ENCODE assay signal across 2 cellular contexts in the genomic region with DNA sequence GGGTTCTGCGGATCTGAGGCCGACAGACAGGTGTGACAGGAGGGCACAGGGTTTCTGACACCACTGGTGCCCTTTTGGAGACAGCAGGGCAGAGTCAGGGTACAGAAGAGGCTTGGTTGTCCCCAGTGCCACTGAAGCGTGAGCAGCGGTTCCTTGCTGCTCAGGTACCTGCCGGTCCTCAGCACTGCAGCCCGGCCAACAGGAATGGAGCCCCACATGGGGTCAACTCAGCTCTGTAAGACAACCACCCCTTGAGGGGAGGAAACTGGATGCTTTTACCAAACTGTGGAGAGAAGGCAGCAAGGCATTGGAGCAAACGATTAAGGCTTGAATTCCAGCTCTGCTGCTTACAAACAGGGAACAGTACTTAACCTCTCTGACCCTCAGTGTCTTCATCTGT.
TF ChIP-seq lines count a peak whose summit lies in the region.

No MANE protein-coding gene starts in this region.

TF ChIP-seq in GM23338, 12 proteins besides CTCF, POLR2A, EP300 and RAD21:
- TF ChIP-seq STAT1 (IDR thresholded peaks at IDR 0.05; ENCODE audit: unreplicated experiment) (no peak), NANOG (IDR thresholded peaks at IDR 0.05; ENCODE audit: borderline replicate concordance) (no peak), JUNB (IDR thresholded peaks at IDR 0.05; ENCODE audit: unreplicated experiment) (no peak), CREB1 (CRISPR knock-in tag; IDR thresholded peaks at IDR 0.05; ENCODE audit: low read depth) (no peak), EZH2phosphoT487 (IDR thresholded peaks at IDR 0.05; ENCODE audit: unreplicated experiment) (no peak), ZNF331 (CRISPR knock-in tag; IDR thresholded peaks at IDR 0.05; ENCODE audit: low read depth) (no peak)

TF ChIP-seq in H1, 55 proteins besides CTCF, POLR2A, EP300 and RAD21:
- TF ChIP-seq SIRT6 (IDR thresholded peaks at IDR 0.05; ENCODE audit: low read length) (no peak), POU5F1 (IDR thresholded peaks at IDR 0.05; ENCODE audit: low read depth, low read length) (no peak), SRF (IDR thresholded peaks at IDR 0.05; ENCODE audit: low read depth, low read length) (no peak), FOSL1 (IDR thresholded peaks at IDR 0.05; ENCODE audit: insufficient read depth, low read depth, low read length) (no peak), SP4 (IDR thresholded peaks at IDR 0.05; ENCODE audit: low read length) (no peak), CREB1 (IDR thresholded peaks at IDR 0.05) (no peak), CBX8 (IDR thresholded peaks at IDR 0.05; ENCODE audit: borderline replicate concordance, low read depth, low read length) (no peak), SAP30 (IDR thresholded peaks at IDR 0.05; ENCODE audit: insufficient read depth, insufficient replicate concordance, low read length) (no peak), ASH2L (IDR thresholded peaks at IDR 0.05; ENCODE audit: low read length) (no peak), JUND (IDR thresholded peaks at IDR 0.05; ENCODE audit: low read length) (no peak), RBBP5 (IDR thresholded peaks at IDR 0.05; ENCODE audit: borderline replicate concordance, low read depth, low read length) (no peak), GTF2F1 (IDR thresholded peaks at IDR 0.05; ENCODE audit: borderline replicate concordance, low read depth, low read length) (no peak), BCL11A (IDR thresholded peaks at IDR 0.05; ENCODE audit: low read depth in 2 of 2, low read length in 2 of 2) (no peak), SUZ12 (IDR thresholded peaks at IDR 0.05; ENCODE audit: low read length) (no peak), BACH1 (IDR thresholded peaks at IDR 0.05; ENCODE audit: low read length) (no peak), NRF1 (IDR thresholded peaks at IDR 0.05; ENCODE audit: low read depth, low read length) (no peak)
- TF ChIP-seq, protein P1, sequence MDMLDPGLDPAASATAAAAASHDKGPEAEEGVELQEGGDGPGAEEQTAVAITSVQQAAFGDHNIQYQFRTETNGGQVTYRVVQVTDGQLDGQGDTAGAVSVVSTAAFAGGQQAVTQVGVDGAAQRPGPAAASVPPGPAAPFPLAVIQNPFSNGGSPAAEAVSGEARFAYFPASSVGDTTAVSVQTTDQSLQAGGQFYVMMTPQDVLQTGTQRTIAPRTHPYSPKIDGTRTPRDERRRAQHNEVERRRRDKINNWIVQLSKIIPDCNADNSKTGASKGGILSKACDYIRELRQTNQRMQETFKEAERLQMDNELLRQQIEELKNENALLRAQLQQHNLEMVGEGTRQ (IDR thresholded peaks at IDR 0.05; ENCODE audit: low read length) = no peak
TF ChIP-seq in H1: peak in this region for 0.
